In the genomic region with DNA sequence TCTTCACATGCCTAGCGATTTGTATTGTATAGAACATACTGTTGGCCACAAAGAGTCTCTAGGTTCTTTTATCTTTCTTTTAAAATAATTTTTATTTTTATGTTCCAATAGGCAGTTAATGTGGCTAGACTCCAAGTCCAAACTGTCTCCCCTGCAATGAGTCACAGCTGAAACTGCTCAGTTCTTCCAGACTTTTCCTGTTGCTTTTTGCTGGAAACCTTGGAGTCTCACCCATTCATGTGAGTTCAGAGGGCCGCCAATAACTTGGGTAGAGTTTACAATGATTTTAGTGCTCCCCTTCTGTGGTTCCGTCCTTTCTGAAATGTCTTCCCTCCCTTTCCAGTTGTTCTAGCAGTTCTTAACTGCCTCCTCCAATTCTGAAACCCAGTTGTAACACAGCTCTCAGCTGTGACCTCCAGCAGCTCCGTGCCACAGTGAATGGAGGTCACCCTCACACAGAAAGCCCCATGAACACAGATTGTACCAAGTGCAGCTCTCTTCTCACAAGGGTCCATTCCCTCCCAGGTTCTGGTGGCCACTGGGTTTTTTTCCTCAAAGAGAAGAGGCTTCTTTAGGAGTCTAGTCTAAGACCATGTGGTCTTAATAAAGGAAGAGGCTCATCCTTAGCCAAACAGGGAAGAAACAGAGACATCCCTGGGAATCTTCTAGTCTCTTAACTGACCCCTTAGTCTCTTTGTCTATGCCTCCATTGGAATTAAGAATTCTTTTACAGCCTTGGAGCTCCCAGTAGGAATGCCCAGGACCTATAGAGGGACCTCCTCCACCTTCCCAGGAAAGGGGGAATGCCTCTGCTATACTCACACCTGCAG, we compare ENCODE assay signal across 11 cellular contexts.
DNase-seq lines count a peak whose midpoint lies in the region; ATAC-seq, FAIRE-seq and TF ChIP-seq lines count a peak whose summit lies in the region.
"Had no signal": no experiment of that assay in that cellular context is flagged by ENCODE, and none has a peak within 500 bp of the region (broad histone marks: within the 10 kb centered on the region; RNA-seq: fewer than 3 reads in every experiment).

No MANE protein-coding gene starts in this region.

- H3K9me1 ChIP-seq in IMR-90 (ENCODE audit: insufficient read depth, low read length) = no peaks in the 10 kb centered on the region

- H2AK5ac ChIP-seq in IMR-90 (ENCODE audit: low read depth, low read length) = no peak overlapping the region

- in situ Hi-C loops in IMR-90 (cut with MboI; ENCODE audit: low sequenced_read_pairs) = loop anchor here (25.0 kb wide), 1 partner anchor 437 kb away; a partner anchor contains a TSS

- peak overlapping the region; percentile 64 for H2BK20ac ChIP-seq in IMR-90 (ENCODE audit: low read depth, low read length)

- H2BK120ac ChIP-seq in IMR-90 (ENCODE audit: low read depth, low read length) = peak overlapping the region; percentile 49; the same call in 1 of the 2 replicates

- no peak overlapping the region for H2BK15ac ChIP-seq in IMR-90 (ENCODE audit: low read depth, low read length)

- H3K27me3 ChIP-seq in IMR-90 (ENCODE audit: control insufficient read depth, insufficient read depth, low read length) = peaks cover 2% of the 10 kb centered on the region; the same call in 1 of the 2 replicates
- H3K27me3 ChIP-seq in bronchial epithelial cell (ENCODE audit: control insufficient read depth, insufficient read depth, low read length) = no peaks in the 10 kb centered on the region

- no peak overlapping the region for H3K4me3 Mint-ChIP-seq in naive thymus-derived CD8-positive, alpha-beta T cell
- H3K4me3 Mint-ChIP-seq: CD4-positive, alpha-beta T cell had no signal

- H3K23ac ChIP-seq in IMR-90 (ENCODE audit: low read depth, low read length) = no peak overlapping the region

- peak; percentile 71 for ATAC-seq in IMR-90 (ENCODE audit: low read depth)
- ATAC-seq in left ventricle myocardium superior = peak; percentile 59
- ATAC-seq in GM21390 (IDR thresholded peaks at IDR 0.05; ENCODE audit: unreplicated experiment) = no peak
- no peak for ATAC-seq in naive thymus-derived CD8-positive, alpha-beta T cell
- ATAC-seq: activated CD4-positive, CD25-positive, alpha-beta regulatory T cell treated with anti-CD3 and anti-CD28 coated beads, Interleukin-2, amount 50 U/mL, for 24 hours had no signal

- H3K36me3 Mint-ChIP-seq in naive thymus-derived CD8-positive, alpha-beta T cell = no peaks in the 10 kb centered on the region

- no peak overlapping the region for H4K8ac ChIP-seq in IMR-90 (ENCODE audit: low read depth in 2 of 2, low read length in 2 of 2)

- no TSS peak for BruUV-seq in IMR-90 (replicated peaks; lab: Mats Ljungman, UMichigan)

- no peak overlapping the region for H3K56ac ChIP-seq in IMR-90 (ENCODE audit: extremely low read depth, insufficient read depth, low read length)

- peak overlapping the region; percentile 24 for H3K4ac ChIP-seq in IMR-90 (ENCODE audit: low read depth, low read length)

- H3K4me1 ChIP-seq in IMR-90 (ENCODE audit: control insufficient read depth, insufficient read depth, low read length) = no peaks in the 10 kb centered on the region; the same call in 1 of the 2 replicates

- H3K79me1 ChIP-seq in IMR-90 (ENCODE audit: low read depth in 1 of 2, low read length in 2 of 2) = no peaks in the 10 kb centered on the region

- no peak overlapping the region for H3K9ac ChIP-seq in IMR-90 (ENCODE audit: low read depth, low read length)

- POLR2A ChIA-PET in IMR-90 (lab: Charles Lee; ENCODE audit: unreplicated experiment) = no interaction called here
- POLR2A ChIA-PET in naive thymus-derived CD8-positive, alpha-beta T cell (lab: Charles Lee) = no interaction called here

- peak overlapping the region; percentile 37; the same call in 1 of the 2 replicates for H3K14ac ChIP-seq in IMR-90 (replicated peaks; ENCODE audit: low read depth, low read length)

- dilution Hi-C loops in IMR-90 (cut with HindIII; ENCODE audit: low sequenced_read_pairs, unreplicated experiment) = no loop called here

- H2AFZ ChIP-seq in IMR-90 (replicated peaks; ENCODE audit: low read length, poor library complexity) = peak overlapping the region; percentile 69

- peak; percentile 65 for DNase-seq in IMR-90
- DNase-seq in bronchial epithelial cell (ENCODE audit: low read depth) = peak; percentile 49
- DNase-seq in left ventricle myocardium superior = no peak
- peak; percentile 79 for DNase-seq in stromal cell of bone marrow (ENCODE audit: low read depth)
- no peak for DNase-seq in LoVo (ENCODE audit: low spot score)
- no peak for DNase-seq in central memory CD4-positive, alpha-beta T cell
- DNase-seq in naive thymus-derived CD8-positive, alpha-beta T cell = no peak
- DNase-seq: CD4-positive, alpha-beta T cell; NCI-H2107 had no signal

- H3K9me3 Mint-ChIP-seq in naive thymus-derived CD8-positive, alpha-beta T cell = no peaks in the 10 kb centered on the region
- H3K9me3 Mint-ChIP-seq: CD4-positive, alpha-beta T cell had no signal

- H3K27ac Mint-ChIP-seq in naive thymus-derived CD8-positive, alpha-beta T cell = no peak overlapping the region
- H3K27ac Mint-ChIP-seq: CD4-positive, alpha-beta T cell had no signal

- H4K5ac ChIP-seq in IMR-90 (ENCODE audit: low read depth, low read length) = no peak overlapping the region

- no peaks in the 10 kb centered on the region for H3K9me3 ChIP-seq in IMR-90 (ENCODE audit: control insufficient read depth, insufficient read depth, low read length)

- intact Hi-C loops in IMR-90 (cut with micrococcal nuclease) (no loop called here), left ventricle myocardium superior (cut with micrococcal nuclease) (no loop called here)

- TF ChIP-seq CTCF in IMR-90 (conservative IDR thresholded peaks at IDR 0.05; ENCODE audit: low read depth, low read length) (no peak), bronchial epithelial cell (IDR thresholded peaks at IDR 0.05; ENCODE audit: insufficient read depth, low read length, severe bottlenecking) (no peak)

- CTCF ChIA-PET in IMR-90 (lab: Yijun Ruan, JAX) = interaction anchor here (1.0 kb wide), 1 partner anchor 10 kb away, joined by 3 read pairs; no protein-coding TSS in a partner anchor

- H3K4me3 ChIP-seq in IMR-90 (ENCODE audit: insufficient read depth, low read depth, low read length) (no peak overlapping the region), bronchial epithelial cell (ENCODE audit: low read depth, low read length) (no peak overlapping the region)

- H3K4me1 Mint-ChIP-seq in naive thymus-derived CD8-positive, alpha-beta T cell = no peaks in the 10 kb centered on the region

- H3K36me3 ChIP-seq in IMR-90 (ENCODE audit: control insufficient read depth, insufficient read depth, low read length) = no peaks in the 10 kb centered on the region
- no peaks in the 10 kb centered on the region for H3K36me3 ChIP-seq in bronchial epithelial cell (ENCODE audit: control insufficient read depth, insufficient read depth, low read length)

- H3K18ac ChIP-seq in IMR-90 (ENCODE audit: low read depth, low read length) = no peak overlapping the region

- H4K20me1 ChIP-seq in IMR-90 (ENCODE audit: insufficient read depth, low read length) = no peaks in the 10 kb centered on the region

- no peak for TF ChIP-seq RAD21 in IMR-90 (IDR thresholded peaks at IDR 0.05; ENCODE audit: low read length)

- H3K27me3 Mint-ChIP-seq in naive thymus-derived CD8-positive, alpha-beta T cell = peaks cover 6 to 19% (median 11%) of the 10 kb centered on the region in 5 donors

- H2BK5ac ChIP-seq in IMR-90 (ENCODE audit: low read depth, low read length, poor library complexity, severe bottlenecking) = no peak overlapping the region

- H3K4me2 ChIP-seq in IMR-90 (ENCODE audit: low read depth, low read length) = no peak overlapping the region

- no CpG with 5 or more reads among the region's 4 CpGs for WGBS in IMR-90 (ENCODE audit: extremely low coverage in 2 of 2, insufficient read length in 1 of 2), 2 experiments

- no peak for FAIRE-seq in bronchial epithelial cell (lab: Jason Lieb, UNC)

- 0 out of 2 replicates have a peak overlapping the region, but pooled peaks have one; percentile 38 for H4K91ac ChIP-seq in IMR-90 (ENCODE audit: insufficient read depth, low read depth, low read length)

- no peak overlapping the region for H3K27ac ChIP-seq in IMR-90 (ENCODE audit: insufficient read depth, low read length)

- H2AK9ac ChIP-seq in IMR-90 (replicated peaks; ENCODE audit: low read depth, low read length, poor library complexity) = no peak overlapping the region

- no peak for TF ChIP-seq POLR2A in IMR-90 (IDR thresholded peaks at IDR 0.05; ENCODE audit: low read depth, low read length)

TF ChIP-seq in IMR-90, 13 proteins besides CTCF, POLR2A, EP300 and RAD21 (continues in another document):
- TF ChIP-seq CEBPB (IDR thresholded peaks at IDR 0.05; ENCODE audit: low read depth, low read length) = no peak
- no peak for TF ChIP-seq RCOR1 (IDR thresholded peaks at IDR 0.05; ENCODE audit: insufficient replicate concordance, low read length)
- TF ChIP-seq BHLHE40 (IDR thresholded peaks at IDR 0.05; ENCODE audit: low read depth, low read length) = no peak
- no peak for TF ChIP-seq MAZ (IDR thresholded peaks at IDR 0.05; ENCODE audit: borderline replicate concordance, low read depth, low read length)
- no peak for TF ChIP-seq MAFK (IDR thresholded peaks at IDR 0.05; ENCODE audit: low read depth, low read length)
- TF ChIP-seq CHD1 (IDR thresholded peaks at IDR 0.05; ENCODE audit: low read depth, low read length) = no peak
- TF ChIP-seq FOS (IDR thresholded peaks at IDR 0.05; ENCODE audit: low read depth, low read length) = no peak
- no peak for TF ChIP-seq RFX5 (IDR thresholded peaks at IDR 0.05; ENCODE audit: low read depth, low read length)
- TF ChIP-seq, protein P1, sequence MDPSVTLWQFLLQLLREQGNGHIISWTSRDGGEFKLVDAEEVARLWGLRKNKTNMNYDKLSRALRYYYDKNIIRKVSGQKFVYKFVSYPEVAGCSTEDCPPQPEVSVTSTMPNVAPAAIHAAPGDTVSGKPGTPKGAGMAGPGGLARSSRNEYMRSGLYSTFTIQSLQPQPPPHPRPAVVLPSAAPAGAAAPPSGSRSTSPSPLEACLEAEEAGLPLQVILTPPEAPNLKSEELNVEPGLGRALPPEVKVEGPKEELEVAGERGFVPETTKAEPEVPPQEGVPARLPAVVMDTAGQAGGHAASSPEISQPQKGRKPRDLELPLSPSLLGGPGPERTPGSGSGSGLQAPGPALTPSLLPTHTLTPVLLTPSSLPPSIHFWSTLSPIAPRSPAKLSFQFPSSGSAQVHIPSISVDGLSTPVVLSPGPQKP (IDR thresholded peaks at IDR 0.05; ENCODE audit: borderline replicate concordance, low read depth, low read length) = no peak
- TF ChIP-seq SMC3 (IDR thresholded peaks at IDR 0.05; ENCODE audit: low read depth, low read length) = no peak
- TF ChIP-seq, protein P2, sequence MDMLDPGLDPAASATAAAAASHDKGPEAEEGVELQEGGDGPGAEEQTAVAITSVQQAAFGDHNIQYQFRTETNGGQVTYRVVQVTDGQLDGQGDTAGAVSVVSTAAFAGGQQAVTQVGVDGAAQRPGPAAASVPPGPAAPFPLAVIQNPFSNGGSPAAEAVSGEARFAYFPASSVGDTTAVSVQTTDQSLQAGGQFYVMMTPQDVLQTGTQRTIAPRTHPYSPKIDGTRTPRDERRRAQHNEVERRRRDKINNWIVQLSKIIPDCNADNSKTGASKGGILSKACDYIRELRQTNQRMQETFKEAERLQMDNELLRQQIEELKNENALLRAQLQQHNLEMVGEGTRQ (IDR thresholded peaks at IDR 0.05; ENCODE audit: low read depth, low read length) = no peak

Comparison
In these comparisons a context has a peak if more than half of its experiments do, and no peak if none do; other contexts are left out.
1. ATAC-seq: peak in IMR-90 (single experiment) and left ventricle myocardium superior (single experiment); none in GM21390 (single experiment) and naive thymus-derived CD8-positive, alpha-beta T cell (0 of 2).
2. DNase-seq: peak in IMR-90 (single experiment), bronchial epithelial cell (single experiment) and stromal cell of bone marrow (single experiment); none in left ventricle myocardium superior (single experiment), LoVo (single experiment), central memory CD4-positive, alpha-beta T cell (single experiment) and naive thymus-derived CD8-positive, alpha-beta T cell (0 of 10).